In the genomic region with DNA sequence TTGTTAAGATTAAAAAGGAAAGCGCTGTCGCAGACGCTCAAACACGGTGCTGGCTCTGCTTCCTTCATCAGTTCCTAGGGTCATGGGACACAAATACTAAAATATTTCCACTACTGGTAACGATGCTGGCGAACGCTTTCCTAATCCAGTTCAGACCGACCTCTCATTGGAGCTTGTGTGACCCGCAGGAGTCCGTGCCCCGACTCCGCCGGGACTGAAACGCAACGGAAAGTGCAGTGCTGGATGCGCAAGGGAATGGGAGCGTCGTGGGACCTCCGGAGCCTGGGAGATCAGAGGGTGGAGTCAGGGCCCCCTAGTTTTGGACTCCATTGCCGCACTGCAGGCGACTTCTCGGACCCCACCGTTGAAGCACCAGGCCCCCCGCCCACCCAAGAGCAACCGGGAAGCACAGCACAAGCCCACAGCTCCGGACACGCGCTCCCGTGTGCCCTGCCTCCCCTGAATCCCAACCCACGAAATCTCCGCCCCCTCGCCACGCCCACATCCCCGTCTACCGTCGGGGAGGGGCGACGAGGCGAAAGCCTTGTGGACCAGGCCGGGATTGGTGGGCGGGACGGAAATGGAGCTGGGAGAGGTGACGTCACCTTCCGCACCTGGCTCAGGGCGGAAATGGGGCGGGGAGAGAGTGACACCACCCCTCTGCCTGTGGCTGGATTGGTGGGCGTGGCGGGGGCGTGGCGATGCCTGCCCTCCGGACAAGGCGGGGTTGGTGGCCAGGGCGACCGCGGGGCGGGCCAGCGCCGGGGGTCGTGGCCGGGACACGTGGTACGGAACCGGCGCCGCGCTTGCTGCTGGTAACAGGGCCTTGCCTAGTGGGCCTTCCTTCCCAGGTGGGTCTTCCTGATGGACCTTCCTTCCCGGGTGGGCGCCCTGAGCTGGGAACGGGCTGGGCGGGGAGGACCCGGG, we compare ENCODE assay signal across 1 cellular context.
TF ChIP-seq lines count a peak whose summit lies in the region.

A gene (plus strand): TSS at position 783 of the 927 bp plus-strand sequence. CDS start 3,611 bp downstream, outside the sequence.

TF ChIP-seq in SK-N-SH treated with all-trans-retinoic acid at 6 μM for 48 hours, 23 proteins besides CTCF, POLR2A, EP300 and RAD21 (continued from another document):
- TF ChIP-seq, protein P1, sequence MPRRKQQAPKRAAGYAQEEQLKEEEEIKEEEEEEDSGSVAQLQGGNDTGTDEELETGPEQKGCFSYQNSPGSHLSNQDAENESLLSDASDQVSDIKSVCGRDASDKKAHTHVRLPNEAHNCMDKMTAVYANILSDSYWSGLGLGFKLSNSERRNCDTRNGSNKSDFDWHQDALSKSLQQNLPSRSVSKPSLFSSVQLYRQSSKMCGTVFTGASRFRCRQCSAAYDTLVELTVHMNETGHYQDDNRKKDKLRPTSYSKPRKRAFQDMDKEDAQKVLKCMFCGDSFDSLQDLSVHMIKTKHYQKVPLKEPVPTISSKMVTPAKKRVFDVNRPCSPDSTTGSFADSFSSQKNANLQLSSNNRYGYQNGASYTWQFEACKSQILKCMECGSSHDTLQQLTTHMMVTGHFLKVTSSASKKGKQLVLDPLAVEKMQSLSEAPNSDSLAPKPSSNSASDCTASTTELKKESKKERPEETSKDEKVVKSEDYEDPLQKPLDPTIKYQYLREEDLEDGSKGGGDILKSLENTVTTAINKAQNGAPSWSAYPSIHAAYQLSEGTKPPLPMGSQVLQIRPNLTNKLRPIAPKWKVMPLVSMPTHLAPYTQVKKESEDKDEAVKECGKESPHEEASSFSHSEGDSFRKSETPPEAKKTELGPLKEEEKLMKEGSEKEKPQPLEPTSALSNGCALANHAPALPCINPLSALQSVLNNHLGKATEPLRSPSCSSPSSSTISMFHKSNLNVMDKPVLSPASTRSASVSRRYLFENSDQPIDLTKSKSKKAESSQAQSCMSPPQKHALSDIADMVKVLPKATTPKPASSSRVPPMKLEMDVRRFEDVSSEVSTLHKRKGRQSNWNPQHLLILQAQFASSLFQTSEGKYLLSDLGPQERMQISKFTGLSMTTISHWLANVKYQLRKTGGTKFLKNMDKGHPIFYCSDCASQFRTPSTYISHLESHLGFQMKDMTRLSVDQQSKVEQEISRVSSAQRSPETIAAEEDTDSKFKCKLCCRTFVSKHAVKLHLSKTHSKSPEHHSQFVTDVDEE (CRISPR knock-in tag; IDR thresholded peaks at IDR 0.05): peak; percentile 9; the same call in 1 of the 2 replicates
- TF ChIP-seq PPARA (CRISPR knock-in tag; IDR thresholded peaks at IDR 0.05; ENCODE audit: borderline replicate concordance) (no peak), TCF4 (CRISPR knock-in tag; IDR thresholded peaks at IDR 0.05; ENCODE audit: borderline replicate concordance) (no peak), SNAI2 (CRISPR knock-in tag; IDR thresholded peaks at IDR 0.05) (no peak), ZNF70 (CRISPR knock-in tag; IDR thresholded peaks at IDR 0.05) (no peak), CSDC2 (CRISPR knock-in tag; IDR thresholded peaks at IDR 0.05) (no peak)
- TF ChIP-seq, protein P2, sequence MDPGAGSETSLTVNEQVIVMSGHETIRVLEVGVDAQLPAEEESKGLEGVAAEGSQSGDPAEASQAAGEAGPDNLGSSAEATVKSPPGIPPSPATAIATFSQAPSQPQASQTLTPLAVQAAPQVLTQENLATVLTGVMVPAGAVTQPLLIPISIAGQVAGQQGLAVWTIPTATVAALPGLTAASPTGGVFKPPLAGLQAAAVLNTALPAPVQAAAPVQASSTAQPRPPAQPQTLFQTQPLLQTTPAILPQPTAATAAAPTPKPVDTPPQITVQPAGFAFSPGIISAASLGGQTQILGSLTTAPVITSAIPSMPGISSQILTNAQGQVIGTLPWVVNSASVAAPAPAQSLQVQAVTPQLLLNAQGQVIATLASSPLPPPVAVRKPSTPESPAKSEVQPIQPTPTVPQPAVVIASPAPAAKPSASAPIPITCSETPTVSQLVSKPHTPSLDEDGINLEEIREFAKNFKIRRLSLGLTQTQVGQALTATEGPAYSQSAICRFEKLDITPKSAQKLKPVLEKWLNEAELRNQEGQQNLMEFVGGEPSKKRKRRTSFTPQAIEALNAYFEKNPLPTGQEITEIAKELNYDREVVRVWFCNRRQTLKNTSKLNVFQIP (CRISPR knock-in tag; IDR thresholded peaks at IDR 0.05; ENCODE audit: borderline replicate concordance, low read depth): no peak
TF ChIP-seq in SK-N-SH treated with all-trans-retinoic acid at 6 μM for 48 hours: peak in this region for 5.
